Comparison of ENCODE assay signal across 10 cellular contexts in genomic region chr6:34462561-34462971, GRCh38. TPM values are rescaled to one million over a fixed set of nuclear protein-coding genes. Genes with fewer than 3 reads are reported as not detected.
A peak's percentile ranks its signal among the peaks of the same experiment; 100 is the strongest.
DNase-seq lines count a peak whose midpoint lies in the region; ATAC-seq and TF ChIP-seq lines count a peak whose summit lies in the region.
"Had no signal": no experiment of that assay in that cellular context is flagged by ENCODE, and none has a peak within 500 bp of the region (broad histone marks: within the 10 kb centered on the region; RNA-seq: fewer than 3 reads in every experiment).

No MANE protein-coding gene starts in this region.

- H3K4me1 ChIP-seq in Panc1 (ENCODE audit: control insufficient read depth, insufficient read depth, low read length) = no peaks in the 10 kb centered on the region

- H3K4me3 ChIP-seq in Panc1 (ENCODE audit: low read depth in 2 of 2, low read length in 2 of 2) = no peak overlapping the region

- H3K9me3 ChIP-seq in Panc1 (ENCODE audit: control insufficient read depth, insufficient read depth, low read depth, low read length) = no peaks in the 10 kb centered on the region

- DNase-seq in Right ventricle myocardium inferior (ENCODE audit: missing footprints) (no peak), cardiac septum (ENCODE audit: low spot score) (no peak), Panc1 (ENCODE audit: low read depth, low spot score) (no peak), left cardiac atrium (peak; percentile 54), NCI-H1092 treated with DMSO at 0.1 percent for 48 hours (lab: John Stamatoyannopoulos, UW) (no peak), NCI-H1092 (lab: John Stamatoyannopoulos, UW) (no peak)
- DNase-seq in effector CD4-positive, alpha-beta T cell = no peak

- intact Hi-C loops in Right ventricle myocardium inferior (cut with DNase I) = no loop called here
- intact Hi-C loops in cardiac septum (cut with DNase I) = no loop called here
- intact Hi-C loops in Panc1 (cut with micrococcal nuclease; ENCODE audit: unreplicated experiment) = loop anchor here (5.0 kb wide), 1 partner anchor 145 kb away; no protein-coding TSS in a partner anchor
- intact Hi-C loops in left cardiac atrium (cut with DNase I) = no loop called here

- POLR2A ChIA-PET in Panc1 (lab: Charles Lee) = interaction anchor here (0.5 to 0.6 kb wide), 2 partner anchors 17 to 245 kb away, joined by 4 to 6 read pairs; no protein-coding TSS in a partner anchor

- no peaks in the 10 kb centered on the region for H3K36me3 ChIP-seq in Panc1 (ENCODE audit: control insufficient read depth, insufficient read depth, low read length)

- in situ Hi-C loops in Panc1 (cut with HindIII; ENCODE audit: low pct_unique_long_range_greater_than_20kb, low sequenced_read_pairs) = no loop called here

- no peak for TF ChIP-seq CTCF in Panc1 (IDR thresholded peaks at IDR 0.05)

- CTCF ChIA-PET in Panc1 (lab: Charles Lee) = interaction anchor here (0.5 to 3.6 kb wide), 6 partner anchors 15 to 250 kb away, joined by 3 to 19 read pairs (median 4); no protein-coding TSS in a partner anchor

- ATAC-seq in Right ventricle myocardium inferior (peak; percentile 95), Panc1 (peak; percentile 70), left cardiac atrium (peak; percentile 90), HG03135 (IDR thresholded peaks at IDR 0.05; ENCODE audit: unreplicated experiment) (no peak)

- BruUV-seq in Panc1 (replicated peaks; lab: Mats Ljungman, UMichigan) = no TSS peak

- H3K27me3 ChIP-seq in Panc1 (ENCODE audit: control insufficient read depth, insufficient read depth, low read length) = no peaks in the 10 kb centered on the region

- no peak overlapping the region for H3K27ac ChIP-seq in Panc1 (ENCODE audit: low read length)

RNA-seq across cellular contexts. Expression of gene PACSIN1, which starts 3.3 kb away (rescaled TPM):
- total RNA-seq in Right ventricle myocardium inferior = 10.8 TPM
- 10.3 TPM for total RNA-seq in cardiac septum
- 0.18 TPM for total RNA-seq in Panc1 (2021; ENCODE audit: unreplicated experiment)
- 0.30 TPM for polyA plus RNA-seq in Panc1 (2012; ENCODE audit: insufficient read length)
- 1 to 10 TPM; 3.4 to 8.4 TPM for total RNA-seq in left cardiac atrium
- total RNA-seq: dermis microvascular lymphatic vessel endothelial cell, omental fat pad had no signal

RNA-seq across cellular contexts. Expression of gene RPS10, which starts 36.7 kb away (rescaled TPM):
- total RNA-seq in Right ventricle myocardium inferior = 718 TPM
- total RNA-seq in cardiac septum = 542 TPM
- total RNA-seq in Panc1 (2021; ENCODE audit: unreplicated experiment) = 1,363 TPM
- 1,658 TPM for polyA plus RNA-seq in Panc1 (2012; ENCODE audit: insufficient read length)
- total RNA-seq in left cardiac atrium = 100 to 1,000 TPM; 746 to 770 TPM
